ENCODE assay signal across 26 cellular contexts in the genomic region with DNA sequence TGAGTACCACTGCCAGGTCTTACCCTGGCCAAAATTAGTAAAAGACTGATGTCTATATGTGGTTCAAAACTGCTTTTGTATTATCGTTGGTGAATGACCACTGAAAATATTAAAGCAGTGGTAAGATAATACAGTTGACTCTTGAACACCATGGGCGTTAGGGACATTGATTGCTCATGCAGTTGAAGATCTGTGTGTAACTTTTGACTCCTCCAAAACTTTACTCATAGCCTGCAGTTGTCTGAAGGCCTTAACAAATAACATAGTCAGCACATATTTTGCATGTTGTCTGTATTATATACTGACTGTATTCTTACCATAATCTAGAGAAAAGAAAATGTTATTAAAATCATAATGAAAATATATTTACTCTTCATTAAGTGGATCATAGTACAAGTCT. TPM values are rescaled to one million over a fixed set of nuclear protein-coding genes. Genes with fewer than 3 reads are reported as not detected.
DNase-seq lines count a peak whose midpoint lies in the region; ATAC-seq, FAIRE-seq and TF ChIP-seq lines count a peak whose summit lies in the region.
"Had no signal": no experiment of that assay in that cellular context is flagged by ENCODE, and none has a peak within 500 bp of the region (broad histone marks: within the 10 kb centered on the region; RNA-seq: fewer than 3 reads in every experiment).

No MANE protein-coding gene starts in this region.

- no peak overlapping the region for H2BK15ac ChIP-seq in mesenchymal stem cell (ENCODE audit: low read depth, poor library complexity, severe bottlenecking)

- CTCF ChIA-PET in HepG2 (lab: Yijun Ruan, JAX; ENCODE audit: low intra/inter-chr PET ratio, low total read pairs): no interaction called here

- BruUV-seq in HepG2 (replicated peaks; lab: Mats Ljungman, UMichigan): no TSS peak

- H3K27ac ChIP-seq in HepG2 (ENCODE audit: extremely low read length, insufficient read depth, low read length) (no peak overlapping the region), right lobe of liver (no peak overlapping the region), mesenchymal stem cell (ENCODE audit: low read length, poor library complexity, severe bottlenecking) (no peak overlapping the region), subcutaneous abdominal adipose tissue (ENCODE audit: low read depth, low read length) (peak overlapping the region; percentile 62)
- H3K27ac ChIP-seq: foreskin keratinocyte, hepatocyte, prostate gland, tibial artery had no signal

- peaks cover 32% of the 10 kb centered on the region for H3K79me2 ChIP-seq in HepG2 (ENCODE audit: insufficient read depth, low read length)

- H3K4me3 ChIP-seq in HepG2 (replicated peaks in 1 of 3; ENCODE audit: insufficient read depth in 1 of 3, low read depth in 2 of 3, low read length in 3 of 3) (no peak overlapping the region), right lobe of liver (no peak overlapping the region), mesenchymal stem cell (ENCODE audit: insufficient read depth in 1 of 2, low read depth in 1 of 2, low read length in 2 of 2) (no peak overlapping the region), subcutaneous abdominal adipose tissue (ENCODE audit: low read depth in 1 of 5, low read length in 5 of 5) (no peak overlapping the region)
- H3K4me3 ChIP-seq: dorsolateral prefrontal cortex, hepatocyte, prostate gland, tibial artery had no signal

- in situ Hi-C loops in HepG2 (cut with HindIII; ENCODE audit: extremely low pct_ligation_motif_present, low pct_unique_long_range_greater_than_20kb) (no loop called here), ACHN (cut with HindIII; ENCODE audit: low pct_ligation_motif_present, low pct_unique_long_range_greater_than_20kb, low sequenced_read_pairs) (no loop called here)

- no peak for TF ChIP-seq CTCF in HepG2 (CRISPR knock-in tag; IDR thresholded peaks at IDR 0.05)
- no peak for TF ChIP-seq CTCF in right lobe of liver (IDR thresholded peaks at IDR 0.05)

- H3K4me1 ChIP-seq in HepG2 (ENCODE audit: insufficient read depth, low read length): peaks cover 21% of the 10 kb centered on the region
- peaks cover 0 to 36% (median 18%) of the 10 kb centered on the region in 4 donors for H3K4me1 ChIP-seq in right lobe of liver
- H3K4me1 ChIP-seq in mesenchymal stem cell (ENCODE audit: control insufficient read depth, insufficient read depth, low read depth, low read length): peaks cover 7% of the 10 kb centered on the region
- H3K4me1 ChIP-seq in subcutaneous abdominal adipose tissue (ENCODE audit: control insufficient read depth in 5 of 5, insufficient read depth in 5 of 5, low read length in 5 of 5): peaks cover 0 to 9% (median 6%) of the 10 kb centered on the region in 5 donors
- H3K4me1 ChIP-seq: prostate gland had no signal

- H3K36me3 Mint-ChIP-seq in T-helper 17 cell (ENCODE audit: low read depth): peaks cover 20% of the 10 kb centered on the region

- no peak overlapping the region for H3K4ac ChIP-seq in mesenchymal stem cell (ENCODE audit: low read depth in 1 of 2, low read length in 2 of 2)

- H3K4me2 ChIP-seq in HepG2 (ENCODE audit: low read depth, low read length) (no peak overlapping the region), mesenchymal stem cell (ENCODE audit: low read length, poor library complexity, severe bottlenecking) (no peak overlapping the region)
- H3K4me2 ChIP-seq: hepatocyte had no signal

- no peak for FAIRE-seq in HepG2 (lab: Jason Lieb, UNC)

- H3K36me3 ChIP-seq in HepG2 (replicated peaks in 1 of 2; ENCODE audit: control insufficient read depth in 1 of 2, insufficient read depth in 2 of 2, low read length in 2 of 2) (peaks cover 8 to 66% of the 10 kb centered on the region in 2 experiments), right lobe of liver (peaks cover 7 to 65% (median 31%) of the 10 kb centered on the region in 4 donors), mesenchymal stem cell (ENCODE audit: control insufficient read depth in 1 of 2, insufficient read depth in 2 of 2, low read depth in 1 of 2, low read length in 2 of 2) (peaks cover 12 to 97% of the 10 kb centered on the region in 2 experiments), subcutaneous abdominal adipose tissue (ENCODE audit: control insufficient read depth in 5 of 5, insufficient read depth in 5 of 5, low read length in 5 of 5) (peaks cover 39 to 57% (median 46%) of the 10 kb centered on the region in 5 donors)

- H3K9ac ChIP-seq in HepG2 (ENCODE audit: insufficient read depth, low read depth, low read length) (no peak overlapping the region), mesenchymal stem cell (ENCODE audit: low read length) (peak overlapping the region; percentile 55), subcutaneous abdominal adipose tissue (ENCODE audit: low read length in 5 of 5) (no peak overlapping the region)

- 93% methylated on average over 2 of the region's 2 CpGs for WGBS in HepG2 (ENCODE audit: low lambda C conversion rate)
- 56% methylated on average over 2 of the region's 2 CpGs for WGBS in right lobe of liver (ENCODE audit: insufficient coverage, low coverage, low lambda C conversion rate, missing lambda C conversion rate)
- WGBS in mesenchymal stem cell: 86% methylated on average over 2 of the region's 2 CpGs

- no peak for ATAC-seq in HepG2
- ATAC-seq in right lobe of liver: no peak
- no peak for ATAC-seq in T-helper 17 cell
- ATAC-seq: foreskin keratinocyte; left lobe of liver; stimulated activated naive CD8-positive, alpha-beta T cell treated with anti-CD3 and anti-CD28 coated beads, Interleukin-15, Interleukin-2, amounts not matched to agents 100 U/mL and 50 U/mL, for 24 hours had no signal

- peaks cover 3% of the 10 kb centered on the region for H3K79me1 ChIP-seq in mesenchymal stem cell (replicated peaks; ENCODE audit: low read length, poor library complexity, severe bottlenecking)

- no peak overlapping the region for H3K18ac ChIP-seq in mesenchymal stem cell (ENCODE audit: low read depth in 1 of 2, low read length in 2 of 2)

- no peak for DNase-seq in HepG2 (ENCODE audit: low spot score)
- DNase-seq in right lobe of liver: no peak
- no peak for DNase-seq in T-helper 17 cell
- no peak for DNase-seq in mesenchymal stem cell
- no peak for DNase-seq in ACHN
- DNase-seq in activated effector memory CD4-positive, alpha-beta T cell treated with anti-CD3 and anti-CD28 coated beads, Interleukin-2, amount 50 U/mL, for 16 hours: no peak
- DNase-seq in stimulated activated CD8-positive, alpha-beta memory T cell treated with anti-CD3 and anti-CD28 coated beads, Interleukin-4, amount 100 ng/mL, for 48 hours: no peak
- DNase-seq: activated CD4-positive, alpha-beta T cell treated with anti-CD3 and anti-CD28 coated beads for 4 hours; activated effector memory CD4-positive, alpha-beta T cell treated with Interleukin-2 at 50 U/mL for 16 hours; CD4-positive, alpha-beta T cell; central memory CD4-positive, alpha-beta T cell; DMS79 treated with DMSO at 0.1 percent for 48 hours; dorsolateral prefrontal cortex; foreskin keratinocyte; immature natural killer cell; Kasumi-1; NCI-H1048; NCI-H187; NCI-H69; stimulated activated CD4-positive, alpha-beta T cell treated with anti-CD3 and anti-CD28 coated beads, Interleukin-2, amount 100 ng/mL, for 48 hours; stimulated activated naive CD8-positive, alpha-beta T cell treated with anti-CD3 and anti-CD28 coated beads, Interleukin-15, Interleukin-2, amounts not matched to agents 100 U/mL and 50 U/mL, for 24 hours; tibial artery had no signal

- H3K4me3 Mint-ChIP-seq in T-helper 17 cell: no peak overlapping the region
- H3K4me3 Mint-ChIP-seq: CD4-positive, alpha-beta T cell; immature natural killer cell had no signal

- H3K9me3 ChIP-seq in HepG2 (ENCODE audit: low read length) (no peaks in the 10 kb centered on the region), right lobe of liver (no peaks in the 10 kb centered on the region), T-helper 17 cell (ENCODE audit: control insufficient read depth, low read length, poor library complexity, severe bottlenecking) (no peaks in the 10 kb centered on the region), mesenchymal stem cell (ENCODE audit: control insufficient read depth, low read length) (no peaks in the 10 kb centered on the region), subcutaneous abdominal adipose tissue (ENCODE audit: control insufficient read depth in 5 of 5, low read length in 5 of 5) (no peaks in the 10 kb centered on the region)
- H3K9me3 ChIP-seq: prostate gland, tibial artery had no signal

- no peak for TF ChIP-seq RAD21 in HepG2 (CRISPR knock-in tag; IDR thresholded peaks at IDR 0.05)

- no peak overlapping the region for H3K23ac ChIP-seq in mesenchymal stem cell (ENCODE audit: low read length in 2 of 2)

- H2BK12ac ChIP-seq in mesenchymal stem cell (ENCODE audit: low read length in 2 of 2): no peak overlapping the region

- no peak overlapping the region for H2BK5ac ChIP-seq in mesenchymal stem cell (ENCODE audit: low read depth, low read length, poor library complexity, severe bottlenecking)

- H2AK5ac ChIP-seq in mesenchymal stem cell (ENCODE audit: low read length, severe bottlenecking): no peak overlapping the region

- TF ChIP-seq POLR2A in HepG2 (IDR thresholded peaks at IDR 0.05; ENCODE audit: insufficient read depth in 1 of 2, low read depth in 2 of 2, low read length in 2 of 2): no peak
- no peak for TF ChIP-seq POLR2A in right lobe of liver (IDR thresholded peaks at IDR 0.05)

- no peaks in the 10 kb centered on the region for H3K27me3 Mint-ChIP-seq in T-helper 17 cell
- H3K27me3 Mint-ChIP-seq: CD4-positive, alpha-beta T cell had no signal

- H3K4me1 Mint-ChIP-seq in T-helper 17 cell: peaks cover 47% of the 10 kb centered on the region

- no peak for TF ChIP-seq EP300 in HepG2 (IDR thresholded peaks at IDR 0.05; ENCODE audit: low read depth in 2 of 2, low read length in 2 of 2)
- no peak for TF ChIP-seq EP300 in HepG2 (CRISPR knock-in tag; IDR thresholded peaks at IDR 0.05; ENCODE audit: borderline replicate concordance)

- H4K91ac ChIP-seq in mesenchymal stem cell (ENCODE audit: low read length): no peak overlapping the region

- H3K14ac ChIP-seq in mesenchymal stem cell (ENCODE audit: low read length in 2 of 2): no peak overlapping the region

- POLR2A ChIA-PET in HepG2 (lab: Yijun Ruan, JAX): no interaction called here

- no peaks in the 10 kb centered on the region; the same call in 1 of the 2 replicates for H4K20me1 ChIP-seq in HepG2 (ENCODE audit: insufficient read depth, low read length)

- H3K27ac Mint-ChIP-seq in T-helper 17 cell: peak overlapping the region; percentile 96

- H4K8ac ChIP-seq in mesenchymal stem cell (ENCODE audit: low read length): no peak overlapping the region

- intact Hi-C loops in HepG2 (cut with micrococcal nuclease; ENCODE audit: unreplicated experiment) (no loop called here), right lobe of liver (cut with DNase I) (no loop called here)

- H2BK120ac ChIP-seq in mesenchymal stem cell (ENCODE audit: low read depth, low read length): no peak overlapping the region

- H2AFZ ChIP-seq in HepG2 (ENCODE audit: low read length) (no peak overlapping the region), mesenchymal stem cell (ENCODE audit: low read depth, low read length) (no peak overlapping the region)
- H2AFZ ChIP-seq: hepatocyte had no signal

- H3K27me3 ChIP-seq in HepG2 (ENCODE audit: control insufficient read depth in 1 of 2, insufficient read depth in 2 of 2, low read length in 2 of 2): no peaks in the 10 kb centered on the region; a peak in 1 of 5 replicates
- no peaks in the 10 kb centered on the region for H3K27me3 ChIP-seq in right lobe of liver
- no peaks in the 10 kb centered on the region for H3K27me3 ChIP-seq in mesenchymal stem cell (ENCODE audit: control insufficient read depth in 1 of 2, insufficient read depth in 1 of 2, low read length in 2 of 2)
- no peaks in the 10 kb centered on the region for H3K27me3 ChIP-seq in subcutaneous abdominal adipose tissue (ENCODE audit: control insufficient read depth in 5 of 5, insufficient read depth in 4 of 5, low read length in 5 of 5)
- H3K27me3 ChIP-seq: dorsolateral prefrontal cortex, foreskin keratinocyte, hepatocyte, tibial artery had no signal

RNA-seq across cellular contexts. Expression of a gene that starts 5.8 kb away (rescaled TPM):
- total RNA-seq in HepG2 (2016; rRNA removed; fragmentation: Illumina TruSeq; extraction: Trizol) (16.8 and 23.2 TPM in 2 replicates), right lobe of liver (10 to 100 TPM; 12.3 to 38.7 (median 21.4) TPM), T-helper 17 cell (100 to 1,000 TPM; 191 to 257 TPM)
- 185 and 208 TPM in 2 replicates for total RNA-seq in HepG2 (2016; cell fraction: cytosol; rRNA removed; fragmentation: Illumina TruSeq; extraction: Trizol; ENCODE audit: low read depth)
- 13.8 and 24.0 TPM in 2 replicates for total RNA-seq in HepG2 (2016; cell fraction: insoluble cytoplasmic fraction; rRNA removed; fragmentation: Illumina TruSeq; extraction: Trizol)
- 82.6 and 97.9 TPM in 2 replicates for total RNA-seq in HepG2 (2016; cell fraction: membrane; rRNA removed; fragmentation: Illumina TruSeq; extraction: Trizol)
- total RNA-seq in HepG2 (2016; cell fraction: nucleus; rRNA removed; fragmentation: Illumina TruSeq; extraction: Trizol): 25.9 and 32.4 TPM in 2 replicates
- 5.0 and 6.0 TPM in 2 replicates for polyA plus RNA-seq in HepG2 (2011; rRNA removed)
- polyA plus RNA-seq in HepG2 (2011; cell fraction: cytosol; rRNA removed): 1.1 and 3.2 TPM in 2 replicates
- 11.1 and 12.2 TPM in 2 replicates for polyA plus RNA-seq in HepG2 (2011; cell fraction: nucleus; rRNA removed)
- polyA plus RNA-seq in HepG2 (2012): 12.0 and 13.7 TPM in 2 replicates
- 0.16 and 0.49 TPM in 2 replicates for polyA plus RNA-seq in HepG2 (2016; cell fraction: cytosol; fragmentation: Illumina TruSeq; extraction: Trizol; ENCODE audit: low read depth)
- 6.2 and 6.3 TPM in 2 replicates for polyA plus RNA-seq in HepG2 (2016; cell fraction: insoluble cytoplasmic fraction; fragmentation: Illumina TruSeq; extraction: Trizol; ENCODE audit: low read depth)
- 0.37 and 0.38 TPM in 2 replicates for polyA plus RNA-seq in HepG2 (2016; cell fraction: membrane; fragmentation: Illumina TruSeq; extraction: Trizol; ENCODE audit: low read depth)
- polyA plus RNA-seq in HepG2 (2016; cell fraction: nucleus; fragmentation: Illumina TruSeq; extraction: Trizol; ENCODE audit: insufficient read depth, low read depth): 22.3 and 24.5 TPM in 2 replicates
- 17.9 and 18.3 TPM in 2 replicates for polyA minus RNA-seq in HepG2 (2011; rRNA and poly(A)+ RNA removed; ENCODE audit: low replicate concordance)
- polyA minus RNA-seq in HepG2 (2011; cell fraction: cytosol; rRNA and poly(A)+ RNA removed): 40.9 and 44.7 TPM in 2 replicates
- 80.1 and 85.7 TPM in 2 replicates for polyA minus RNA-seq in HepG2 (2011; cell fraction: nucleus; rRNA and poly(A)+ RNA removed)
- polyA plus RNA-seq in mesenchymal stem cell (2013, experiment 1 of 2): 41.3 TPM
- polyA plus RNA-seq in mesenchymal stem cell (2013, experiment 2 of 2): 40.2 TPM

RNA-seq across cellular contexts. Expression of a gene that starts 28.3 kb away (rescaled TPM):
- 299 and 369 TPM in 2 replicates for total RNA-seq in HepG2 (2016; rRNA removed; fragmentation: Illumina TruSeq; extraction: Trizol)
- 264 and 285 TPM in 2 replicates for total RNA-seq in HepG2 (2016; cell fraction: cytosol; rRNA removed; fragmentation: Illumina TruSeq; extraction: Trizol; ENCODE audit: low read depth)
- 309 and 377 TPM in 2 replicates for total RNA-seq in HepG2 (2016; cell fraction: insoluble cytoplasmic fraction; rRNA removed; fragmentation: Illumina TruSeq; extraction: Trizol)
- 307 and 313 TPM in 2 replicates for total RNA-seq in HepG2 (2016; cell fraction: membrane; rRNA removed; fragmentation: Illumina TruSeq; extraction: Trizol)
- 175 and 186 TPM in 2 replicates for total RNA-seq in HepG2 (2016; cell fraction: nucleus; rRNA removed; fragmentation: Illumina TruSeq; extraction: Trizol)
- 179 and 216 TPM in 2 replicates for polyA plus RNA-seq in HepG2 (2011; rRNA removed)
- polyA plus RNA-seq in HepG2 (2011; cell fraction: cytosol; rRNA removed): 94.3 and 126 TPM in 2 replicates
- polyA plus RNA-seq in HepG2 (2011; cell fraction: nucleus; rRNA removed): 54.4 and 62.6 TPM in 2 replicates
- 148 and 182 TPM in 2 replicates for polyA plus RNA-seq in HepG2 (2012)
- 325 and 381 TPM in 2 replicates for polyA plus RNA-seq in HepG2 (2016; cell fraction: cytosol; fragmentation: Illumina TruSeq; extraction: Trizol; ENCODE audit: low read depth)
- polyA plus RNA-seq in HepG2 (2016; cell fraction: insoluble cytoplasmic fraction; fragmentation: Illumina TruSeq; extraction: Trizol; ENCODE audit: low read depth): 331 and 354 TPM in 2 replicates
- polyA plus RNA-seq in HepG2 (2016; cell fraction: membrane; fragmentation: Illumina TruSeq; extraction: Trizol; ENCODE audit: low read depth): 233 and 259 TPM in 2 replicates
- 182 and 183 TPM in 2 replicates for polyA plus RNA-seq in HepG2 (2016; cell fraction: nucleus; fragmentation: Illumina TruSeq; extraction: Trizol; ENCODE audit: insufficient read depth, low read depth)
- 35.8 and 38.7 TPM in 2 replicates for polyA minus RNA-seq in HepG2 (2011; rRNA and poly(A)+ RNA removed; ENCODE audit: low replicate concordance)
- polyA minus RNA-seq in HepG2 (2011; cell fraction: cytosol; rRNA and poly(A)+ RNA removed): 26.0 and 35.7 TPM in 2 replicates
- polyA minus RNA-seq in HepG2 (2011; cell fraction: nucleus; rRNA and poly(A)+ RNA removed): 279 and 305 TPM in 2 replicates
- 100 to 1,000 TPM; 164 to 236 (median 183) TPM for total RNA-seq in right lobe of liver
- total RNA-seq in T-helper 17 cell: 100 to 1,000 TPM; 222 to 231 TPM
- 241 TPM for polyA plus RNA-seq in mesenchymal stem cell (2013, experiment 1 of 2)
- polyA plus RNA-seq in mesenchymal stem cell (2013, experiment 2 of 2): 246 TPM
